In genomic region chr15:76150971-76151598, GRCh38 we compare ENCODE assay signal across 1 cellular context.
TF ChIP-seq lines count a peak whose summit lies in the region.

No MANE protein-coding gene starts in this region.

TF ChIP-seq in GM12878, 131 proteins besides CTCF, POLR2A, EP300 and RAD21 (continued from another document and continues in another):
- TF ChIP-seq PKNOX1 (IDR thresholded peaks at IDR 0.05) = no peak
- TF ChIP-seq SMAD1 (IDR thresholded peaks at IDR 0.05; ENCODE audit: low read depth, partially characterized antibody) = no peak
- peak; percentile 23 for TF ChIP-seq MEF2B (IDR thresholded peaks at IDR 0.05; ENCODE audit: partially characterized antibody, poor library complexity, severe bottlenecking)
- TF ChIP-seq PRDM15 (CRISPR knock-in tag; IDR thresholded peaks at IDR 0.05) = no peak
- no peak for TF ChIP-seq HDAC6 (IDR thresholded peaks at IDR 0.05; ENCODE audit: unreplicated experiment)
- TF ChIP-seq E2F8 (IDR thresholded peaks at IDR 0.05; ENCODE audit: low read depth, partially characterized antibody) = no peak
- no peak for TF ChIP-seq BRCA1 (IDR thresholded peaks at IDR 0.05; ENCODE audit: low read depth, low read length)
- TF ChIP-seq SMC3 (IDR thresholded peaks at IDR 0.05; ENCODE audit: borderline replicate concordance, low read length) = peak; percentile 67
- TF ChIP-seq RB1 (IDR thresholded peaks at IDR 0.05; ENCODE audit: borderline replicate concordance) = 0 out of 2 replicates have a peak, but pooled peaks have one; percentile 47
- no peak for TF ChIP-seq SMARCA5 (IDR thresholded peaks at IDR 0.05)
- TF ChIP-seq NR2C2 (IDR thresholded peaks at IDR 0.05; ENCODE audit: borderline replicate concordance, control insufficient read depth, insufficient read length, low read depth) = no peak
- TF ChIP-seq HDAC2 (IDR thresholded peaks at IDR 0.05) = no peak
- peak; percentile 40 to 56; a peak in 2 of 4 replicates for TF ChIP-seq IKZF2 (IDR thresholded peaks at IDR 0.05)
- no peak for TF ChIP-seq TCF7 (IDR thresholded peaks at IDR 0.05; ENCODE audit: borderline replicate concordance)
- TF ChIP-seq CBX3 (IDR thresholded peaks at IDR 0.05; ENCODE audit: borderline replicate concordance, low read depth) = no peak
- no peak; the same call in 1 of the 2 replicates for TF ChIP-seq YY1 (IDR thresholded peaks at IDR 0.05; ENCODE audit: low read depth, low read length)
- TF ChIP-seq EZH2 (IDR thresholded peaks at IDR 0.05; ENCODE audit: borderline replicate concordance, control insufficient read depth, low read depth, low read length) = no peak
- peak; percentile 45; the same call in 1 of the 2 replicates for TF ChIP-seq EED (IDR thresholded peaks at IDR 0.05; ENCODE audit: low read depth)
- no peak for TF ChIP-seq PML (IDR thresholded peaks at IDR 0.05; ENCODE audit: low read length)
- no peak for TF ChIP-seq IRF5 (IDR thresholded peaks at IDR 0.05; ENCODE audit: borderline replicate concordance)
- no peak for TF ChIP-seq RFX5 (IDR thresholded peaks at IDR 0.05; ENCODE audit: low read depth, low read length)
- TF ChIP-seq TCF12 (IDR thresholded peaks at IDR 0.05; ENCODE audit: low read depth, low read length) = no peak
- TF ChIP-seq BCL3 (IDR thresholded peaks at IDR 0.05; ENCODE audit: borderline replicate concordance, insufficient read depth, low read depth, low read length, poor library complexity, severe bottlenecking) = no peak
- TF ChIP-seq RELB (IDR thresholded peaks at IDR 0.05; ENCODE audit: low read depth) = peak; percentile 43; the same call in 1 of the 2 replicates
- no peak for TF ChIP-seq CREM (IDR thresholded peaks at IDR 0.05; ENCODE audit: low read depth)
- peak; percentile 58; the same call in 1 of the 2 replicates for TF ChIP-seq SIN3A (IDR thresholded peaks at IDR 0.05; ENCODE audit: low read depth, low read length)
- TF ChIP-seq ZNF592 (IDR thresholded peaks at IDR 0.05) = no peak
- TF ChIP-seq SMAD5 (IDR thresholded peaks at IDR 0.05; ENCODE audit: low read depth) = no peak
- peak; percentile 64 for TF ChIP-seq MTA2 (IDR thresholded peaks at IDR 0.05; ENCODE audit: low read depth)
- peak; percentile 39; the same call in 1 of the 2 replicates for TF ChIP-seq IKZF1 (conservative IDR thresholded peaks at IDR 0.05)
- no peak for TF ChIP-seq MYB (IDR thresholded peaks at IDR 0.05; ENCODE audit: borderline replicate concordance, low read depth, low read length)
- TF ChIP-seq MAX (IDR thresholded peaks at IDR 0.05; ENCODE audit: low read depth, low read length) = no peak
- TF ChIP-seq RELA (IDR thresholded peaks at IDR 0.05; ENCODE audit: borderline replicate concordance, partially characterized antibody) = peak; percentile 33
- no peak for TF ChIP-seq FOS (IDR thresholded peaks at IDR 0.05; ENCODE audit: borderline replicate concordance, extremely low read depth, insufficient read length)
- peak; percentile 34; the same call in 1 of the 2 replicates for TF ChIP-seq RUNX3 (IDR thresholded peaks at IDR 0.05; ENCODE audit: low read length)
- no peak for TF ChIP-seq KLF5 (IDR thresholded peaks at IDR 0.05; ENCODE audit: partially characterized antibody)
- no peak for TF ChIP-seq RCOR1 (conservative IDR thresholded peaks at IDR 0.05; ENCODE audit: low read depth, low read length)
- TF ChIP-seq DPF2 (IDR thresholded peaks at IDR 0.05) = 0 out of 2 replicates have a peak, but pooled peaks have one; percentile 37
- no peak for TF ChIP-seq STAT3 (IDR thresholded peaks at IDR 0.05; ENCODE audit: low read depth, low read length)
- TF ChIP-seq ATF2 (IDR thresholded peaks at IDR 0.05; ENCODE audit: low read length) = no peak
- TF ChIP-seq SREBF1 (IDR thresholded peaks at IDR 0.05; ENCODE audit: low read length) = no peak
- TF ChIP-seq ZNF207 (IDR thresholded peaks at IDR 0.05; ENCODE audit: borderline replicate concordance) = no peak
- no peak for TF ChIP-seq PAX5 (IDR thresholded peaks at IDR 0.05; ENCODE audit: borderline replicate concordance, low read depth, low read length)
- no peak for TF ChIP-seq WRNIP1 (IDR thresholded peaks at IDR 0.05; ENCODE audit: borderline replicate concordance, low read depth, low read length)
- no peak; a peak in 1 of 4 replicates for TF ChIP-seq ETV6 (conservative IDR thresholded peaks at IDR 0.05 in 1 of 2, IDR thresholded peaks at IDR 0.05 in 1 of 2; ENCODE audit: borderline replicate concordance in 1 of 2, low read depth in 1 of 2)
- no peak for TF ChIP-seq CBX5 (IDR thresholded peaks at IDR 0.05; ENCODE audit: low read depth)
- peak; percentile 27 for TF ChIP-seq SP1 (IDR thresholded peaks at IDR 0.05; ENCODE audit: low read depth, low read length)
- 0 out of 3 replicates have a peak, but pooled peaks have one; percentile 36 for TF ChIP-seq POU2F2 (IDR thresholded peaks at IDR 0.05; ENCODE audit: borderline replicate concordance, low read depth, low read length)
